9 cellular contexts compared by ENCODE assay signal in the genomic region with DNA sequence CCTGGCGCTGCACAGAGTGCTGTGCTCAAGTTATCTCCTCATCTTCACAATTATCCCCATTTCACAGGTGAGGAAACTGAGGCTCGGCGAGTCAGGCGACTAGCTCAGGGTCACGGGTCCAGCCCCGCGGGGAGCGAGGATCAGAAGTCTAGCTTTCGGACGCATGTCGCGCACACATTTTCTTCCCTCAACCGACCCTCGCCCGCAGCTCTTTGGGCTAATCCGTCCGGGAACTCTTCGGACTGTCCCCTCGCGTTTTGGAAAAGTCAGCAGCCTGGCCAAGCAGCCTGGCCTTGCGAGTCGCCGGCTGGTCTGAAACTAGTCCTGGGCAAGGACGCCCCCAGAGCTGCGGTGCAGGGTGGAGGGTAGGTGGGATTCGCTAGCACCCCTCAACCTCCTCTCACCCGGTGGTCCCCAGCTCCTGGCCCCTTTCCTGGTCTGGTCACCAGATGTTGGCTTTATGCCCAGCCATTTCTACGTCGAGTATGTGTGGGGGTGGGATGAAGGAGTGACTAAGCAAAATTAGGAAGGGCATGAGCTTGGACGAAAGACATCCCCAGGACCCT. TPM values are rescaled to one million over a fixed set of nuclear protein-coding genes. Genes with fewer than 3 reads are reported as not detected.
A peak's percentile ranks its signal among the peaks of the same experiment; 100 is the strongest.
DNase-seq lines count a peak whose midpoint lies in the region; ATAC-seq and TF ChIP-seq lines count a peak whose summit lies in the region.
"Had no signal": no experiment of that assay in that cellular context is flagged by ENCODE, and none has a peak within 500 bp of the region (broad histone marks: within the 10 kb centered on the region; RNA-seq: fewer than 3 reads in every experiment).

No MANE protein-coding gene starts in this region.

- DNase-seq in BJ (ENCODE audit: low read depth) (no peak), astrocyte of the hippocampus (ENCODE audit: low read depth, low spot score) (peak; percentile 17), right atrium auricular region (ENCODE audit: low spot score) (no peak), sciatic nerve (ENCODE audit: low spot score) (peak; percentile 67), anterior cingulate cortex (lab: John Stamatoyannopoulos, UW) (no peak), NCI-H2107 (lab: John Stamatoyannopoulos, UW) (no peak), AML-193 (lab: John Stamatoyannopoulos, UW) (no peak)
- DNase-seq: islet precursor cell had no signal

- H3K27me3 ChIP-seq in BJ (ENCODE audit: control insufficient read depth, insufficient read depth, low read length) (no peaks in the 10 kb centered on the region), right atrium auricular region (no peaks in the 10 kb centered on the region)

- H3K4me3 ChIP-seq in BJ (ENCODE audit: low read depth, low read length) (peak overlapping the region; percentile 31), right atrium auricular region (peak overlapping the region; percentile 39 to 55)

- intact Hi-C loops in sciatic nerve (cut with DNase I) = no loop called here

- peak; percentile 84 for ATAC-seq in sciatic nerve
- no peak for ATAC-seq in HG03039 (IDR thresholded peaks at IDR 0.05; ENCODE audit: unreplicated experiment)

- POLR2A ChIA-PET in BJ (lab: Charles Lee) = interaction anchor here (0.6 kb wide), 2 partner anchors 402 to 441 kb away, joined by 3 to 13 read pairs; no protein-coding TSS in a partner anchor

- H3K9me3 ChIP-seq in right atrium auricular region = no peaks in the 10 kb centered on the region

- no peaks in the 10 kb centered on the region for H3K4me1 ChIP-seq in right atrium auricular region

- CTCF ChIA-PET in BJ (lab: Yijun Ruan, JAX) = interaction anchor here (0.5 to 1.2 kb wide), 4 partner anchors 10 to 1524 kb away, joined by 3 to 6 read pairs (median 4); no protein-coding TSS in a partner anchor

- H3K27ac ChIP-seq in right atrium auricular region = peak overlapping the region; percentile 43 to 62

- TF ChIP-seq CTCF in BJ (IDR thresholded peaks at IDR 0.05; ENCODE audit: insufficient read depth, low read depth, low read length) (no peak), right atrium auricular region (IDR thresholded peaks at IDR 0.05) (no peak)

- no peaks in the 10 kb centered on the region for H3K36me3 ChIP-seq in BJ (ENCODE audit: control insufficient read depth, insufficient read depth, low read length)
- no peaks in the 10 kb centered on the region for H3K36me3 ChIP-seq in right atrium auricular region

RNA-seq across cellular contexts. Expression of a gene that starts 0.5 kb away (rescaled TPM):
- 11.5 and 12.4 TPM in 2 replicates for polyA plus RNA-seq in BJ (2011; rRNA removed)
- polyA minus RNA-seq in BJ (2011; rRNA and poly(A)+ RNA removed) = 4.9 and 5.0 TPM in 2 replicates
- total RNA-seq in right atrium auricular region = 10 to 100 TPM in 1 of 2 donors, 1 to 10 TPM in 1; 8.1 to 17.1 TPM
- total RNA-seq in sciatic nerve = 33.2 TPM

RNA-seq across cellular contexts. Expression of a gene that starts 0.6 kb away (rescaled TPM):
- polyA plus RNA-seq in BJ (2011; rRNA removed) = 2.9 and 3.5 TPM in 2 replicates
- polyA minus RNA-seq in BJ (2011; rRNA and poly(A)+ RNA removed) = 2.5 and 3.9 TPM in 2 replicates
- total RNA-seq in right atrium auricular region (1 to 10 TPM; 1.3 to 4.0 TPM), sciatic nerve (8.0 TPM)

RNA-seq across cellular contexts. Expression of a gene that starts 41.5 kb away (rescaled TPM):
- not detected in 2 replicates for polyA plus RNA-seq in BJ (2011; rRNA removed)
- not detected in 2 replicates for polyA minus RNA-seq in BJ (2011; rRNA and poly(A)+ RNA removed)
- total RNA-seq in right atrium auricular region (not detected), sciatic nerve (3.2 TPM)

Comparison
In these comparisons a context has a peak if more than half of its experiments do, and no peak if none do; other contexts are left out.
1. DNase-seq: peak in astrocyte of the hippocampus (single experiment) and sciatic nerve (single experiment); none in BJ (single experiment), right atrium auricular region (single experiment), anterior cingulate cortex (0 of 58), NCI-H2107 (single experiment) and AML-193 (0 of 2).